9 cellular contexts compared by ENCODE assay signal in the genomic region with DNA sequence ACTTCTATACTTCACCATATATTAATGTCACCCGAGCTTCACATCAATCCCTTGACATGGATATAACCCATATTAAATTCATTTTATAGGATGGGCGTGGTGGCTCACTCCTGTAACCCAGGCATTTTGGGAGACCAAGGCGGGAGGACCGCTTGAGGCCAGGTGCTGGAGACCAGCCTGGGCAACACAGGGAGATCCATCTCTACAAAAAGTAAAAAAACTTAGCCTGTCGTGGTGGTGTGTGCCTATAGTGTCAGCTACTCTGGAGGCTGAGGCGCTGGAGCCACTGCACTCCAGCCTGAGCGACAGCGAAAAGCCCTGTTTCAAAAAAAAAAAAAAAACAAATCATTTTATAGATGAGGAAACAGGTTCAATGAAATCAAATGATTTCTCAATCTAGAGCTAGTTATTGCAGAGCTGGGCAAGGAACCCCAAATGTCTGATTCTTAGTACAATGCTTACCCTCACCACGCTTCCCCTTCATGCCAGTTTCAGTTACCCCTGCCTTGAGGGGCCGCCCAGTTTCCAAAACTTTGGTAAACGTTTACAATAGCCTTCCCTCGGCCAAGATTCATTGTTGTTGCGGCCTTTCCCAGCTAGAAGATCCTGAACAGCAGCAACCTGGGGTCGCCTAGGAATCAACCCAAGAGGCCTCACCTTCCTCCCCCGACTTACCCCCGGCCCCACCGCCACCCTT. TPM values are rescaled to one million over a fixed set of nuclear protein-coding genes. Genes with fewer than 3 reads are reported as not detected.
DNase-seq lines count a peak whose midpoint lies in the region; ATAC-seq and TF ChIP-seq lines count a peak whose summit lies in the region.
"Had no signal": no experiment of that assay in that cellular context is flagged by ENCODE, and none has a peak within 500 bp of the region (broad histone marks: within the 10 kb centered on the region; RNA-seq: fewer than 3 reads in every experiment).

No MANE protein-coding gene starts in this region.

- peaks cover 0 to 14% (median 13%) of the 10 kb centered on the region in 4 donors for H3K4me1 ChIP-seq in sigmoid colon

- no peaks in the 10 kb centered on the region for H3K27me3 ChIP-seq in sigmoid colon

- ATAC-seq in GM19324 (IDR thresholded peaks at IDR 0.05; ENCODE audit: low FRiP score, unreplicated experiment) (peak; percentile 6), GM18511 (IDR thresholded peaks at IDR 0.05; ENCODE audit: unreplicated experiment) (no peak)

- TF ChIP-seq CTCF in fibroblast of mammary gland (conservative IDR thresholded peaks at IDR 0.05; ENCODE audit: control insufficient read depth, insufficient read depth, low read depth, low read length) (no peak), sigmoid colon (IDR thresholded peaks at IDR 0.05) (no peak)

- in situ Hi-C loops in G401 (cut with HindIII; ENCODE audit: low sequenced_read_pairs): no loop called here

- no peak for TF ChIP-seq POLR2A in sigmoid colon (IDR thresholded peaks at IDR 0.05)

- H3K9me3 ChIP-seq in SK-N-MC (ENCODE audit: low read depth, low read length) (no peaks in the 10 kb centered on the region), sigmoid colon (no peaks in the 10 kb centered on the region)

- H3K9ac ChIP-seq in SK-N-MC (ENCODE audit: insufficient read length): peak overlapping the region; percentile 96

- intact Hi-C loops in sigmoid colon (cut with DNase I): no loop called here

- TF ChIP-seq EP300 in sigmoid colon (IDR thresholded peaks at IDR 0.05): no peak

- H3K27ac ChIP-seq in SK-N-MC (peak overlapping the region; percentile 98), sigmoid colon (peak overlapping the region; percentile 88 to 97 (median 93))

- H3K4me3 ChIP-seq in SK-N-MC (peak overlapping the region; percentile 83), fibroblast of mammary gland (ENCODE audit: control insufficient read depth, low read depth, low read length) (peak overlapping the region; percentile 96), sigmoid colon (peak overlapping the region; percentile 59 to 94 (median 80))

- H3K36me3 ChIP-seq in SK-N-MC (ENCODE audit: insufficient read depth, low read length): peaks cover 40% of the 10 kb centered on the region
- peaks cover 9 to 43% (median 26%) of the 10 kb centered on the region in 4 donors for H3K36me3 ChIP-seq in sigmoid colon

- DNase-seq in SK-N-MC (ENCODE audit: low read depth, low spot score) (no peak), fibroblast of mammary gland (ENCODE audit: low read depth) (no peak), sigmoid colon (no peak), GM19238 (ENCODE audit: insufficient read length, low spot score) (no peak), G401 (ENCODE audit: low spot score) (no peak)
- no peak for DNase-seq in stimulated activated naive CD4-positive, alpha-beta T cell (lab: John Stamatoyannopoulos, UW)

- WGBS in sigmoid colon, 2 donors: 31 to 39% methylated on average over 17 of the region's 17 CpGs

RNA-seq across cellular contexts. Expression of a gene that starts 0.8 kb away (rescaled TPM):
- 100 to 1,000 TPM; 113 to 179 (median 135) TPM for total RNA-seq in sigmoid colon
- polyA plus RNA-seq in sigmoid colon: 100 to 1,000 TPM; 132 to 145 (median 141) TPM
- total RNA-seq in G401 (2014; rRNA removed; shearing (Covaris generic)): 447 and 480 TPM in 2 replicates

RNA-seq across cellular contexts. Expression of a gene that starts 8.1 kb away (rescaled TPM):
- under 1 TPM in 1 of 4 donors, not detected in 3; 0.41 TPM for total RNA-seq in sigmoid colon
- polyA plus RNA-seq in sigmoid colon: under 1 TPM in 1 of 3 donors, not detected in 2; 0.06 TPM
- not detected in 2 replicates for total RNA-seq in G401 (2014; rRNA removed; shearing (Covaris generic))
- total RNA-seq: LHCN-M2 had no signal

RNA-seq across cellular contexts. Expression of a gene that starts 23.4 kb away (rescaled TPM):
- 1 to 10 TPM; 2.0 to 7.5 (median 2.8) TPM for total RNA-seq in sigmoid colon
- polyA plus RNA-seq in sigmoid colon: 1 to 10 TPM in 1 of 3 donors, under 1 TPM in 2; 0.46 to 5.4 (median 0.60) TPM
- total RNA-seq in G401 (2014; rRNA removed; shearing (Covaris generic)): 8.7 and 10.9 TPM in 2 replicates

RNA-seq across cellular contexts. Expression of a gene that starts 24.0 kb away (rescaled TPM):
- 10 to 100 TPM in 3 of 4 donors, 1 to 10 TPM in 1; 8.9 to 19.9 (median 12.9) TPM for total RNA-seq in sigmoid colon
- 10 to 100 TPM in 2 of 3 donors, 1 to 10 TPM in 1; 7.4 to 11.9 (median 10.2) TPM for polyA plus RNA-seq in sigmoid colon
- total RNA-seq in G401 (2014; rRNA removed; shearing (Covaris generic)): 8.7 and 15.1 TPM in 2 replicates

RNA-seq across cellular contexts. Expression of a gene that starts 51.6 kb away (rescaled TPM):
- 1 to 10 TPM; 5.0 to 5.5 (median 5.1) TPM for total RNA-seq in sigmoid colon
- polyA plus RNA-seq in sigmoid colon: 1 to 10 TPM in 2 of 3 donors, under 1 TPM in 1; 0.23 to 7.8 (median 6.0) TPM
- total RNA-seq in G401 (2014; rRNA removed; shearing (Covaris generic)): 16.4 and 17.0 TPM in 2 replicates
